In genomic region chr7:123424463-123424862, GRCh38 we compare ENCODE assay signal across 33 cellular contexts.
DNase-seq lines count a peak whose midpoint lies in the region; ATAC-seq, FAIRE-seq and TF ChIP-seq lines count a peak whose summit lies in the region.
"Had no signal": no experiment of that assay in that cellular context is flagged by ENCODE, and none has a peak within 500 bp of the region (broad histone marks: within the 10 kb centered on the region; RNA-seq: fewer than 3 reads in every experiment).

No MANE protein-coding gene starts in this region.

- intact Hi-C loops in K562 (cut with micrococcal nuclease) = no loop called here

- no peak overlapping the region for H3K4me2 ChIP-seq in K562 (ENCODE audit: insufficient read depth, low read length)
- no peak overlapping the region for H3K4me2 ChIP-seq in H1 (ENCODE audit: insufficient read depth in 1 of 2, low read depth in 2 of 2, low read length in 2 of 2)
- H3K4me2 ChIP-seq: A549; BLaER1; BLaER1 treated with 17β-estradiol and CSF1 and Interleukin-3, amounts not matched to agents 10 nM and 100 nM had no signal

- no peak overlapping the region for H3K27ac ChIP-seq in HEK293 (ENCODE audit: extremely low read depth, low read depth, low read length)
- no peak overlapping the region for H3K27ac ChIP-seq in K562 (ENCODE audit: extremely low read depth, low read depth, low read length)
- no peak overlapping the region for H3K27ac ChIP-seq in H1 (ENCODE audit: low read depth, low read length)
- H3K27ac ChIP-seq in epithelial cell of prostate = peak overlapping the region; percentile 38
- H3K27ac ChIP-seq in right atrium auricular region = no peak overlapping the region
- H3K27ac ChIP-seq: 22Rv1; A549; BLaER1; BLaER1 treated with 17β-estradiol and CSF1 and Interleukin-3, amounts not matched to agents 10 nM and 100 nM; C4-2B had no signal

- no peak for TF ChIP-seq POLR2A in K562 (conservative IDR thresholded peaks at IDR 0.05)
- TF ChIP-seq POLR2A in H1 (IDR thresholded peaks at IDR 0.05; ENCODE audit: control extremely low read depth in 1 of 2, low read depth in 2 of 2, low read length in 2 of 2) = no peak

- FAIRE-seq in K562 (lab: Jason Lieb, UNC) (no peak), H1 (lab: Jason Lieb, UNC) (no peak)
- FAIRE-seq: A549, D721Med had no signal

- no peak overlapping the region for H4K91ac ChIP-seq in H1 (replicated peaks; ENCODE audit: insufficient read length, low read length)

- H3K4ac ChIP-seq in H1 (replicated peaks; ENCODE audit: insufficient read length, low read depth, low read length) = no peak overlapping the region

- H3K36me3 ChIP-seq in HEK293 (ENCODE audit: control insufficient read depth in 2 of 2, insufficient read depth in 1 of 2, low read length in 2 of 2) = no peaks in the 10 kb centered on the region
- H3K36me3 ChIP-seq in K562 (ENCODE audit: control insufficient read depth, insufficient read depth, low read length) = no peaks in the 10 kb centered on the region
- no peaks in the 10 kb centered on the region for H3K36me3 ChIP-seq in H1 (ENCODE audit: control insufficient read depth in 2 of 4, insufficient read depth in 4 of 4, low read length in 3 of 4)
- no peaks in the 10 kb centered on the region for H3K36me3 ChIP-seq in right atrium auricular region
- H3K36me3 ChIP-seq: BE2C; BLaER1; BLaER1 treated with 17β-estradiol and CSF1 and Interleukin-3, amounts not matched to agents 10 nM and 100 nM had no signal

- TF ChIP-seq EP300 in K562 (IDR thresholded peaks at IDR 0.05; ENCODE audit: low read length) = no peak
- no peak for TF ChIP-seq EP300 in H1 (IDR thresholded peaks at IDR 0.05; ENCODE audit: borderline replicate concordance in 1 of 2, low read depth in 2 of 2, low read length in 2 of 2)

- no peak overlapping the region for H3K18ac ChIP-seq in H1 (ENCODE audit: extremely low read depth, low read length)

- no peaks in the 10 kb centered on the region for H3K4me1 ChIP-seq in HEK293 (ENCODE audit: control insufficient read depth, insufficient read depth, low read length)
- no peaks in the 10 kb centered on the region for H3K4me1 ChIP-seq in K562 (replicated peaks in 1 of 2; ENCODE audit: control insufficient read depth in 2 of 2, insufficient read depth in 2 of 2, low read length in 2 of 2)
- no peaks in the 10 kb centered on the region for H3K4me1 ChIP-seq in H1 (replicated peaks in 1 of 4; ENCODE audit: control insufficient read depth in 3 of 4, insufficient read depth in 4 of 4, low read length in 3 of 4)
- H3K4me1 ChIP-seq in right atrium auricular region = no peaks in the 10 kb centered on the region
- H3K4me1 ChIP-seq: A549; BE2C; BLaER1; BLaER1 treated with 17β-estradiol and CSF1 and Interleukin-3, amounts not matched to agents 10 nM and 100 nM; Caco-2 had no signal

- H4K5ac ChIP-seq in H1 (ENCODE audit: insufficient read length, low read depth, low read length) = no peak overlapping the region

- H4K8ac ChIP-seq in H1 (ENCODE audit: extremely low read depth, insufficient read depth, low read length) = no peak overlapping the region

- ATAC-seq in K562 = no peak
- ATAC-seq in GM18498 (IDR thresholded peaks at IDR 0.05; ENCODE audit: unreplicated experiment) = no peak
- ATAC-seq in GM19035 (IDR thresholded peaks at IDR 0.05; ENCODE audit: unreplicated experiment) = no peak
- ATAC-seq in HG03432 (IDR thresholded peaks at IDR 0.05; ENCODE audit: unreplicated experiment) = no peak
- ATAC-seq: A549; CD8-positive, alpha-beta T cell had no signal

- H3K23me2 ChIP-seq in H1 (ENCODE audit: low read depth, low read length) = no peaks in the 10 kb centered on the region

- no peaks in the 10 kb centered on the region for H4K20me1 ChIP-seq in K562 (replicated peaks; ENCODE audit: control insufficient read depth, insufficient read depth, low read length)
- no peaks in the 10 kb centered on the region for H4K20me1 ChIP-seq in H1 (replicated peaks in 1 of 2; ENCODE audit: control insufficient read depth in 1 of 2, insufficient read depth in 2 of 2, low read length in 2 of 2)
- H4K20me1 ChIP-seq: BLaER1; BLaER1 treated with 17β-estradiol and CSF1 and Interleukin-3, amounts not matched to agents 10 nM and 100 nM had no signal

- POLR2A ChIA-PET in HEK293 (lab: Yijun Ruan, JAX) (no interaction called here), K562 (lab: Yijun Ruan, JAX) (no interaction called here), H1 (lab: Charles Lee; ENCODE audit: partially characterized antibody) (no interaction called here)

- H3K23ac ChIP-seq in H1 (ENCODE audit: insufficient read length) = no peak overlapping the region

- H3K56ac ChIP-seq in H1 (replicated peaks; ENCODE audit: insufficient read length, low read depth, low read length) = peak overlapping the region; percentile 39

- H2AK5ac ChIP-seq in H1 (ENCODE audit: low read depth, low read length) = no peak overlapping the region

- no peak overlapping the region for H2BK5ac ChIP-seq in H1 (ENCODE audit: low read depth, low read length)

- H2BK15ac ChIP-seq in H1 (ENCODE audit: low read length) = no peak overlapping the region

- no peak overlapping the region for H2AFZ ChIP-seq in K562 (ENCODE audit: low read depth, low read length)
- H2AFZ ChIP-seq in H1 (ENCODE audit: low read length) = no peak overlapping the region

- no peak overlapping the region for H2BK20ac ChIP-seq in H1 (ENCODE audit: low read length)

- BruUV-seq in K562 (replicated peaks; lab: Mats Ljungman, UMichigan) = no TSS peak

- no peaks in the 10 kb centered on the region for H3K79me1 ChIP-seq in H1 (ENCODE audit: low read depth, low read length)

- in situ Hi-C loops in K562 (cut with MboI) = no loop called here

- H3K27me3 ChIP-seq in K562 (ENCODE audit: control insufficient read depth in 2 of 2, insufficient read depth in 2 of 2, low read length in 2 of 2) = no peaks in the 10 kb centered on the region
- H3K27me3 ChIP-seq in H1 (replicated peaks in 1 of 4; ENCODE audit: control insufficient read depth in 3 of 4, extremely low read depth in 1 of 4, insufficient read depth in 3 of 4, low read length in 3 of 4) = no peaks in the 10 kb centered on the region
- H3K27me3 ChIP-seq in right atrium auricular region = no peaks in the 10 kb centered on the region
- H3K27me3 ChIP-seq: BE2C; BLaER1; BLaER1 treated with 17β-estradiol and CSF1 and Interleukin-3, amounts not matched to agents 10 nM and 100 nM had no signal

- DNase-seq in K562 (ENCODE audit: extremely low read depth in 1 of 4, low spot score in 3 of 4) (no peak), H1 (ENCODE audit: low read depth in 1 of 2, low spot score in 2 of 2) (no peak), epithelial cell of prostate (ENCODE audit: low read depth, low spot score) (no peak), right atrium auricular region (ENCODE audit: low spot score) (no peak)
- DNase-seq: 8988T; ACHN; AML-193; BE2C; C1 segment of cervical spinal cord; Caco-2; Calu3; CD4-positive, alpha-beta memory T cell; CD4-positive, alpha-beta T cell; CD4-positive, CD25-positive, alpha-beta regulatory T cell; CD8-positive, alpha-beta memory T cell; CD8-positive, alpha-beta T cell; COR-L47; DMS 273 treated with DMSO at 0.1 percent for 48 hours; DMS153; DMS79; DMS79 treated with DMSO at 0.1 percent for 48 hours; DND-41; EL had no signal

- CTCF ChIA-PET in HEK293 (lab: Yijun Ruan, JAX) (interaction anchor here (1.0 kb wide), 1 partner anchor 12 kb away, joined by 3 read pairs; no protein-coding TSS in a partner anchor), K562 (lab: Yijun Ruan, JAX; ENCODE audit: low intra/inter-chr PET ratio) (no interaction called here), H1 (lab: Charles Lee; ENCODE audit: partially characterized antibody) (interaction anchor here (0.7 kb wide), 1 partner anchor 17 kb away, joined by 4 read pairs; no protein-coding TSS in a partner anchor)

- H2BK120ac ChIP-seq in H1 (replicated peaks; ENCODE audit: low read depth, low read length) = no peak overlapping the region

- no peaks in the 10 kb centered on the region for H3K9me3 ChIP-seq in HEK293 (ENCODE audit: control insufficient read depth, insufficient read depth, low read depth, low read length)
- H3K9me3 ChIP-seq in K562 (replicated peaks; ENCODE audit: control insufficient read depth, insufficient read depth, low read depth, low read length) = no peaks in the 10 kb centered on the region
- H3K9me3 ChIP-seq in H1 (ENCODE audit: insufficient read depth in 2 of 2, low read depth in 1 of 2, low read length in 1 of 2) = peaks cover 6 to 12% of the 10 kb centered on the region in 2 experiments; a peak in 3 of 4 replicates
- H3K9me3 ChIP-seq in right atrium auricular region = peaks cover 0 to 5% of the 10 kb centered on the region in 2 donors
- H3K9me3 ChIP-seq: A549, BE2C, BLaER1 had no signal

- no peak for TF ChIP-seq CTCF in HEK293 (tag by site-specific recombination; IDR thresholded peaks at IDR 0.05)
- no peak for TF ChIP-seq CTCF in K562 (IDR thresholded peaks at IDR 0.05 in 2 of 3, conservative IDR thresholded peaks at IDR 0.05 in 1 of 3; ENCODE audit: insufficient read depth in 2 of 3, low read depth in 1 of 3, low read length in 3 of 3)
- no peak for TF ChIP-seq CTCF in H1 (IDR thresholded peaks at IDR 0.05; ENCODE audit: control extremely low read depth in 1 of 3, insufficient read depth in 1 of 3, low read depth in 1 of 3, low read length in 3 of 3)
- no peak for TF ChIP-seq CTCF in right atrium auricular region (IDR thresholded peaks at IDR 0.05)

- H3K9me1 ChIP-seq in K562 (ENCODE audit: control insufficient read depth, insufficient read depth, low read length) = no peaks in the 10 kb centered on the region

- H3K4me3 ChIP-seq in HEK293 (ENCODE audit: low read depth, low read length) = no peak overlapping the region
- no peak overlapping the region for H3K4me3 ChIP-seq in K562
- H3K4me3 ChIP-seq in H1 (ENCODE audit: extremely low read depth in 1 of 4, insufficient read depth in 2 of 4, low read depth in 3 of 4, low read length in 4 of 4) = no peak overlapping the region
- H3K4me3 ChIP-seq in right atrium auricular region = no peak overlapping the region
- H3K4me3 ChIP-seq: A549; BLaER1; BLaER1 treated with 17β-estradiol and CSF1 and Interleukin-3, amounts not matched to agents 10 nM and 100 nM had no signal

- TF ChIP-seq RAD21 in K562 (CRISPR knock-in tag; conservative IDR thresholded peaks at IDR 0.05 in 1 of 2, IDR thresholded peaks at IDR 0.05 in 1 of 2) (no peak), H1 (IDR thresholded peaks at IDR 0.05 in 1 of 2, conservative IDR thresholded peaks at IDR 0.05 in 1 of 2; ENCODE audit: low read depth in 2 of 2, low read length in 2 of 2) (no peak)

- H3K9ac ChIP-seq in K562 (ENCODE audit: insufficient read depth in 1 of 2, low read depth in 2 of 2, low read length in 2 of 2) (no peak overlapping the region), H1 (replicated peaks in 1 of 4; ENCODE audit: extremely low read depth in 1 of 4, low read depth in 3 of 4, low read length in 3 of 4) (no peak overlapping the region)
- H3K9ac ChIP-seq: BLaER1; BLaER1 treated with 17β-estradiol and CSF1 and Interleukin-3, amounts not matched to agents 10 nM and 100 nM had no signal

- H3K14ac ChIP-seq in H1 (ENCODE audit: insufficient read length) = no peak overlapping the region

- no peaks in the 10 kb centered on the region for H3K79me2 ChIP-seq in K562 (ENCODE audit: control insufficient read depth, insufficient read depth, low read length)
- no peaks in the 10 kb centered on the region for H3K79me2 ChIP-seq in H1 (ENCODE audit: control insufficient read depth in 1 of 2, insufficient read depth in 2 of 2, low read length in 2 of 2)

- H2BK12ac ChIP-seq in H1 (ENCODE audit: low read depth, low read length) = no peak overlapping the region

TF ChIP-seq in H1, 55 proteins besides CTCF, POLR2A, EP300 and RAD21:
- no peak for TF ChIP-seq CEBPB (IDR thresholded peaks at IDR 0.05; ENCODE audit: low read depth, low read length)

Comparison
In these comparisons a context has a peak if more than half of its experiments do, and no peak if none do; other contexts are left out.
1. Of the 44 proteins assayed by ChIP-seq in both K562 and HEK293: peak only in K562: none; only in HEK293: none; in both: ZNF707; in neither: 43.